In the genomic region with DNA sequence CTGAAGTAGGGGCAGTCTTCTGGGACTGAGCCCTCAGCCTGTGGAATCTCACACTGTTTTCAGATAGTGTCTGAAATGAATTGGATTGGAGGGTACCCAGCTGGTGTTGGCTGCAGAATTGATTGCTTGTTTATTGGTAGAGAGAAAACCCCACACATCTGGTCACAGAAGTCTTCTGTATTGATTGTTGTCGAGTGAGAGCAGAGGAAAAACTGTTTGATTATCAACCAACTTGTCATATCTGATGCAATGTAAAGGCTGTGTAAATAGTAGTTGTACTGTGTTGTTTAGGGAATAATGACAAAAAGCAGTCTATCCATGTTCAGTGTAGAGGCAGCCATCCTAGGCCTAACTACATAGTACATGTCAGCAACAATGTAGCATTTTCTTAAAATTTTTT, we compare ENCODE assay signal across 1 cellular context.
TF ChIP-seq lines count a peak whose summit lies in the region.

No MANE protein-coding gene starts in this region.

TF ChIP-seq in liver, 16 proteins besides CTCF, POLR2A, EP300 and RAD21 (continued from another document):
- TF ChIP-seq, protein P1, sequence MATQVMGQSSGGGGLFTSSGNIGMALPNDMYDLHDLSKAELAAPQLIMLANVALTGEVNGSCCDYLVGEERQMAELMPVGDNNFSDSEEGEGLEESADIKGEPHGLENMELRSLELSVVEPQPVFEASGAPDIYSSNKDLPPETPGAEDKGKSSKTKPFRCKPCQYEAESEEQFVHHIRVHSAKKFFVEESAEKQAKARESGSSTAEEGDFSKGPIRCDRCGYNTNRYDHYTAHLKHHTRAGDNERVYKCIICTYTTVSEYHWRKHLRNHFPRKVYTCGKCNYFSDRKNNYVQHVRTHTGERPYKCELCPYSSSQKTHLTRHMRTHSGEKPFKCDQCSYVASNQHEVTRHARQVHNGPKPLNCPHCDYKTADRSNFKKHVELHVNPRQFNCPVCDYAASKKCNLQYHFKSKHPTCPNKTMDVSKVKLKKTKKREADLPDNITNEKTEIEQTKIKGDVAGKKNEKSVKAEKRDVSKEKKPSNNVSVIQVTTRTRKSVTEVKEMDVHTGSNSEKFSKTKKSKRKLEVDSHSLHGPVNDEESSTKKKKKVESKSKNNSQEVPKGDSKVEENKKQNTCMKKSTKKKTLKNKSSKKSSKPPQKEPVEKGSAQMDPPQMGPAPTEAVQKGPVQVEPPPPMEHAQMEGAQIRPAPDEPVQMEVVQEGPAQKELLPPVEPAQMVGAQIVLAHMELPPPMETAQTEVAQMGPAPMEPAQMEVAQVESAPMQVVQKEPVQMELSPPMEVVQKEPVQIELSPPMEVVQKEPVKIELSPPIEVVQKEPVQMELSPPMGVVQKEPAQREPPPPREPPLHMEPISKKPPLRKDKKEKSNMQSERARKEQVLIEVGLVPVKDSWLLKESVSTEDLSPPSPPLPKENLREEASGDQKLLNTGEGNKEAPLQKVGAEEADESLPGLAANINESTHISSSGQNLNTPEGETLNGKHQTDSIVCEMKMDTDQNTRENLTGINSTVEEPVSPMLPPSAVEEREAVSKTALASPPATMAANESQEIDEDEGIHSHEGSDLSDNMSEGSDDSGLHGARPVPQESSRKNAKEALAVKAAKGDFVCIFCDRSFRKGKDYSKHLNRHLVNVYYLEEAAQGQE (IDR thresholded peaks at IDR 0.05) = no peak
- TF ChIP-seq HNF4A (conservative IDR thresholded peaks at IDR 0.05) = no peak
- TF ChIP-seq, protein P2, sequence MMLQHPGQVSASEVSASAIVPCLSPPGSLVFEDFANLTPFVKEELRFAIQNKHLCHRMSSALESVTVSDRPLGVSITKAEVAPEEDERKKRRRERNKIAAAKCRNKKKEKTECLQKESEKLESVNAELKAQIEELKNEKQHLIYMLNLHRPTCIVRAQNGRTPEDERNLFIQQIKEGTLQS (IDR thresholded peaks at IDR 0.05) = no peak
- TF ChIP-seq SP1 (IDR thresholded peaks at IDR 0.05) = no peak
- TF ChIP-seq, protein P3, sequence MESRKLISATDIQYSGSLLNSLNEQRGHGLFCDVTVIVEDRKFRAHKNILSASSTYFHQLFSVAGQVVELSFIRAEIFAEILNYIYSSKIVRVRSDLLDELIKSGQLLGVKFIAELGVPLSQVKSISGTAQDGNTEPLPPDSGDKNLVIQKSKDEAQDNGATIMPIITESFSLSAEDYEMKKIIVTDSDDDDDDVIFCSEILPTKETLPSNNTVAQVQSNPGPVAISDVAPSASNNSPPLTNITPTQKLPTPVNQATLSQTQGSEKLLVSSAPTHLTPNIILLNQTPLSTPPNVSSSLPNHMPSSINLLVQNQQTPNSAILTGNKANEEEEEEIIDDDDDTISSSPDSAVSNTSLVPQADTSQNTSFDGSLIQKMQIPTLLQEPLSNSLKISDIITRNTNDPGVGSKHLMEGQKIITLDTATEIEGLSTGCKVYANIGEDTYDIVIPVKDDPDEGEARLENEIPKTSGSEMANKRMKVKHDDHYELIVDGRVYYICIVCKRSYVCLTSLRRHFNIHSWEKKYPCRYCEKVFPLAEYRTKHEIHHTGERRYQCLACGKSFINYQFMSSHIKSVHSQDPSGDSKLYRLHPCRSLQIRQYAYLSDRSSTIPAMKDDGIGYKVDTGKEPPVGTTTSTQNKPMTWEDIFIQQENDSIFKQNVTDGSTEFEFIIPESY (IDR thresholded peaks at IDR 0.05) = no peak
- no peak for TF ChIP-seq YY1 (IDR thresholded peaks at IDR 0.05)
